In genomic region chr14:61694830-61695694, GRCh38 we compare ENCODE assay signal across 8 cellular contexts. TPM values are rescaled to one million over a fixed set of nuclear protein-coding genes. Genes with fewer than 3 reads are reported as not detected.
DNase-seq lines count a peak whose midpoint lies in the region; ATAC-seq and TF ChIP-seq lines count a peak whose summit lies in the region.

Gene HIF1A, plus strand, starts transcription at chr14:61695513. Its CDS starts 292 bp downstream, at chr14:61695805.

- H3K79me2 ChIP-seq in SU-DHL-6 (ENCODE audit: insufficient read depth, low read length), result peaks cover 47% of the 10 kb centered on the region

- peak within 1 kb of the TSS; percentile 99 for H3K27ac Mint-ChIP-seq in osteocyte (ENCODE audit: unreplicated experiment)

- peak; percentile 94 for ATAC-seq in HG02678 (IDR thresholded peaks at IDR 0.05; ENCODE audit: unreplicated experiment)

- 1% methylated on average over 68 of the region's 68 CpGs for WGBS in thymus

- DNase-seq in GM12864 (ENCODE audit: low read depth) (peak; percentile 96), NCI-H128 (lab: John Stamatoyannopoulos, UW; ENCODE audit: unreplicated experiment) (peak; percentile 94), head of caudate nucleus (peak; percentile 86 to 98 (median 96)), osteocyte (ENCODE audit: extremely low spot score, unreplicated experiment) (peak; percentile 98)
- DNase-seq in activated naive CD8-positive, alpha-beta T cell treated with anti-CD3 and anti-CD28 coated beads, Interleukin-2, amount 50 U/mL, for 16 hours (ENCODE audit: low read depth, low spot score), result peak; percentile 90

- peaks cover 39% of the 10 kb centered on the region for H4K20me1 ChIP-seq in SU-DHL-6 (ENCODE audit: low read depth, low read length)

- H3K36me3 ChIP-seq in SU-DHL-6 (ENCODE audit: low read length) (peaks cover 11% of the 10 kb centered on the region), thymus (ENCODE audit: control insufficient read depth, insufficient read depth) (no peaks in the 10 kb centered on the region)

- H3K4me3 ChIP-seq in GM12864 (ENCODE audit: low read depth, low read length) (peak within 1 kb of the TSS; percentile 80), SU-DHL-6 (ENCODE audit: insufficient read depth, low read length, poor library complexity, severe bottlenecking) (peak within 1 kb of the TSS; percentile 99), thymus (ENCODE audit: low read length) (peak within 1 kb of the TSS; percentile 94)

- intact Hi-C loops in head of caudate nucleus (cut with DNase I), result loop anchor here (10.0 kb wide), 1 partner anchor 60 kb away; no protein-coding TSS in a partner anchor

- H3K9me3 ChIP-seq in SU-DHL-6 (ENCODE audit: insufficient read depth, low read length) (no peaks in the 10 kb centered on the region), thymus (ENCODE audit: control insufficient read depth) (no peaks in the 10 kb centered on the region)

- H3F3A ChIP-seq in SU-DHL-6 (ENCODE audit: insufficient read depth), result no peaks in the 10 kb centered on the region

- H3K4me1 Mint-ChIP-seq in osteocyte (ENCODE audit: unreplicated experiment), result peaks cover 47% of the 10 kb centered on the region

- no peaks in the 10 kb centered on the region for H3K9me2 ChIP-seq in SU-DHL-6 (replicated peaks; ENCODE audit: insufficient read depth, low read length)

- H3K27me3 ChIP-seq in SU-DHL-6 (ENCODE audit: low read length), result no peaks in the 10 kb centered on the region
- no peaks in the 10 kb centered on the region for H3K27me3 ChIP-seq in thymus (ENCODE audit: control insufficient read depth, insufficient read depth)

- H3K4me3 Mint-ChIP-seq in osteocyte (ENCODE audit: unreplicated experiment), result peak within 1 kb of the TSS; percentile 96

- no peaks in the 10 kb centered on the region for H3K27me3 Mint-ChIP-seq in osteocyte (ENCODE audit: unreplicated experiment)

- H3K4me2 ChIP-seq in SU-DHL-6 (ENCODE audit: low read depth, low read length, poor library complexity, severe bottlenecking), result peak within 1 kb of the TSS; percentile 73

- peak within 1 kb of the TSS; percentile 87 for H3K9ac ChIP-seq in SU-DHL-6 (ENCODE audit: low read length)

- H3K9me3 Mint-ChIP-seq in osteocyte (ENCODE audit: unreplicated experiment), result peaks cover 9% of the 10 kb centered on the region

- peaks cover 6% of the 10 kb centered on the region for H3K4me1 ChIP-seq in thymus (ENCODE audit: control insufficient read depth, insufficient read depth, low read length)

- H3K27ac ChIP-seq in SU-DHL-6 (ENCODE audit: low read depth, low read length) (peak within 1 kb of the TSS; percentile 77), thymus (ENCODE audit: low read depth) (peak within 1 kb of the TSS; percentile 97)

- TF ChIP-seq CTCF in GM12864 (IDR thresholded peaks at IDR 0.05; ENCODE audit: low read depth, low read length, missing control alignments) (no peak), SU-DHL-6 (IDR thresholded peaks at IDR 0.05; ENCODE audit: insufficient read depth, low read length, poor library complexity, severe bottlenecking) (no peak), osteocyte (IDR thresholded peaks at IDR 0.05) (peak; percentile 41)

- H2AFZ ChIP-seq in SU-DHL-6 (ENCODE audit: low read depth, low read length, severe bottlenecking), result peak within 1 kb of the TSS; percentile 88

- peaks cover 4% of the 10 kb centered on the region for H3K36me3 Mint-ChIP-seq in osteocyte (ENCODE audit: unreplicated experiment)

RNA-seq across cellular contexts. Expression of gene HIF1A, which starts in this region (rescaled TPM):
- total RNA-seq in osteocyte, result 326 and 332 TPM in 2 replicates
- 75.6 TPM for polyA plus RNA-seq in thymus

Comparison
In these comparisons a context has a peak if more than half of its experiments do, and no peak if none do; other contexts are left out.
1. Peak in every context shown above with its lines: DNase-seq, ATAC-seq, H3K4me3 ChIP-seq and H3K27ac ChIP-seq.